1 cellular context compared by ENCODE assay signal in the genomic region with DNA sequence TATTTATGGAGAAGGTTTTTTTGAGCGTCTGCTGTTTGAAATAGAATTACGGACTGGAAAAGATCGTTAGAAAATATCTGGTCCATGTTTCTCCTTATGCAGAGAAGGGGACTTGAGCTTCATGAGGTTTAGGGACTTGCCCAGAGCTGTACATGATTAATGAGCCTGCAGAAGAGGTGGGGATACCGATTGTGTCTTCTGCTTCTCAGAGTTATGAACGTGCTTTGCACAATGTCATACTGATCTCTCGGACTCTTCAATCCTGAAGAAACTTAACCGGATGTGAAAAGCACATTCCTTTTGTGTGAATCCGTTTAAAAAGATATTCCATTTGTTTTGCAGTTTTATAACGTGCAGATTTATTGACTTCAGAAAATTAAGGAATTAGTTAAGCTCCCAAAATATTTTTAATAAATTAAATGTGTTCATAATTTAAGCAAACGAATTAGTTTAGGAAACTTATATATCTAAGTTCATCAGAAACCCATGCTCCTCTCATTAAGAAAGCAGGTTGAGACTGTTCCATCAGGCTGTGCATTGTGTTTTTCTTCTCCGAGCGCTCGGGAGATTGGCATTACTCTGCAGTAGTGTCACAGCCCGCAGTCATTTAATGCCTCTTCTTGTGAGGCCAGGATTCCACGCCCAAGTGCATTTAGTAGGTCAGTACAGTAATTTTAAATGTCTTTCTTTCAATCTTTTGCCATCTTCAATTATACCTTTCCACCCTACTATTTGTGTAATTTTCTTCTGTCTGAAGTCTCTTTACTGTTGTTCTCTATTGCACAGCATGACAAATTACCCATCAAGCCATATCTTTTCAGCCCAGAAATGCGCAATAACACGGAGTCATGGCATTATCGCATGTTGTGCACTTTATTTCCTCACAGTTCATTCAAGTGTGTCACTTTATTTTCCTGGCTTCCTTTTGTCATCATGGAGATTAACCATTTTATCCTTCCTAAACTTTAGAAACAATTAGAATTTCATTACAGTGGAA.
TF ChIP-seq lines count a peak whose summit lies in the region.

No MANE protein-coding gene starts in this region.

TF ChIP-seq in K562, 482 proteins besides CTCF, POLR2A, EP300 and RAD21 (continued from another document):
- TF ChIP-seq, protein P1, sequence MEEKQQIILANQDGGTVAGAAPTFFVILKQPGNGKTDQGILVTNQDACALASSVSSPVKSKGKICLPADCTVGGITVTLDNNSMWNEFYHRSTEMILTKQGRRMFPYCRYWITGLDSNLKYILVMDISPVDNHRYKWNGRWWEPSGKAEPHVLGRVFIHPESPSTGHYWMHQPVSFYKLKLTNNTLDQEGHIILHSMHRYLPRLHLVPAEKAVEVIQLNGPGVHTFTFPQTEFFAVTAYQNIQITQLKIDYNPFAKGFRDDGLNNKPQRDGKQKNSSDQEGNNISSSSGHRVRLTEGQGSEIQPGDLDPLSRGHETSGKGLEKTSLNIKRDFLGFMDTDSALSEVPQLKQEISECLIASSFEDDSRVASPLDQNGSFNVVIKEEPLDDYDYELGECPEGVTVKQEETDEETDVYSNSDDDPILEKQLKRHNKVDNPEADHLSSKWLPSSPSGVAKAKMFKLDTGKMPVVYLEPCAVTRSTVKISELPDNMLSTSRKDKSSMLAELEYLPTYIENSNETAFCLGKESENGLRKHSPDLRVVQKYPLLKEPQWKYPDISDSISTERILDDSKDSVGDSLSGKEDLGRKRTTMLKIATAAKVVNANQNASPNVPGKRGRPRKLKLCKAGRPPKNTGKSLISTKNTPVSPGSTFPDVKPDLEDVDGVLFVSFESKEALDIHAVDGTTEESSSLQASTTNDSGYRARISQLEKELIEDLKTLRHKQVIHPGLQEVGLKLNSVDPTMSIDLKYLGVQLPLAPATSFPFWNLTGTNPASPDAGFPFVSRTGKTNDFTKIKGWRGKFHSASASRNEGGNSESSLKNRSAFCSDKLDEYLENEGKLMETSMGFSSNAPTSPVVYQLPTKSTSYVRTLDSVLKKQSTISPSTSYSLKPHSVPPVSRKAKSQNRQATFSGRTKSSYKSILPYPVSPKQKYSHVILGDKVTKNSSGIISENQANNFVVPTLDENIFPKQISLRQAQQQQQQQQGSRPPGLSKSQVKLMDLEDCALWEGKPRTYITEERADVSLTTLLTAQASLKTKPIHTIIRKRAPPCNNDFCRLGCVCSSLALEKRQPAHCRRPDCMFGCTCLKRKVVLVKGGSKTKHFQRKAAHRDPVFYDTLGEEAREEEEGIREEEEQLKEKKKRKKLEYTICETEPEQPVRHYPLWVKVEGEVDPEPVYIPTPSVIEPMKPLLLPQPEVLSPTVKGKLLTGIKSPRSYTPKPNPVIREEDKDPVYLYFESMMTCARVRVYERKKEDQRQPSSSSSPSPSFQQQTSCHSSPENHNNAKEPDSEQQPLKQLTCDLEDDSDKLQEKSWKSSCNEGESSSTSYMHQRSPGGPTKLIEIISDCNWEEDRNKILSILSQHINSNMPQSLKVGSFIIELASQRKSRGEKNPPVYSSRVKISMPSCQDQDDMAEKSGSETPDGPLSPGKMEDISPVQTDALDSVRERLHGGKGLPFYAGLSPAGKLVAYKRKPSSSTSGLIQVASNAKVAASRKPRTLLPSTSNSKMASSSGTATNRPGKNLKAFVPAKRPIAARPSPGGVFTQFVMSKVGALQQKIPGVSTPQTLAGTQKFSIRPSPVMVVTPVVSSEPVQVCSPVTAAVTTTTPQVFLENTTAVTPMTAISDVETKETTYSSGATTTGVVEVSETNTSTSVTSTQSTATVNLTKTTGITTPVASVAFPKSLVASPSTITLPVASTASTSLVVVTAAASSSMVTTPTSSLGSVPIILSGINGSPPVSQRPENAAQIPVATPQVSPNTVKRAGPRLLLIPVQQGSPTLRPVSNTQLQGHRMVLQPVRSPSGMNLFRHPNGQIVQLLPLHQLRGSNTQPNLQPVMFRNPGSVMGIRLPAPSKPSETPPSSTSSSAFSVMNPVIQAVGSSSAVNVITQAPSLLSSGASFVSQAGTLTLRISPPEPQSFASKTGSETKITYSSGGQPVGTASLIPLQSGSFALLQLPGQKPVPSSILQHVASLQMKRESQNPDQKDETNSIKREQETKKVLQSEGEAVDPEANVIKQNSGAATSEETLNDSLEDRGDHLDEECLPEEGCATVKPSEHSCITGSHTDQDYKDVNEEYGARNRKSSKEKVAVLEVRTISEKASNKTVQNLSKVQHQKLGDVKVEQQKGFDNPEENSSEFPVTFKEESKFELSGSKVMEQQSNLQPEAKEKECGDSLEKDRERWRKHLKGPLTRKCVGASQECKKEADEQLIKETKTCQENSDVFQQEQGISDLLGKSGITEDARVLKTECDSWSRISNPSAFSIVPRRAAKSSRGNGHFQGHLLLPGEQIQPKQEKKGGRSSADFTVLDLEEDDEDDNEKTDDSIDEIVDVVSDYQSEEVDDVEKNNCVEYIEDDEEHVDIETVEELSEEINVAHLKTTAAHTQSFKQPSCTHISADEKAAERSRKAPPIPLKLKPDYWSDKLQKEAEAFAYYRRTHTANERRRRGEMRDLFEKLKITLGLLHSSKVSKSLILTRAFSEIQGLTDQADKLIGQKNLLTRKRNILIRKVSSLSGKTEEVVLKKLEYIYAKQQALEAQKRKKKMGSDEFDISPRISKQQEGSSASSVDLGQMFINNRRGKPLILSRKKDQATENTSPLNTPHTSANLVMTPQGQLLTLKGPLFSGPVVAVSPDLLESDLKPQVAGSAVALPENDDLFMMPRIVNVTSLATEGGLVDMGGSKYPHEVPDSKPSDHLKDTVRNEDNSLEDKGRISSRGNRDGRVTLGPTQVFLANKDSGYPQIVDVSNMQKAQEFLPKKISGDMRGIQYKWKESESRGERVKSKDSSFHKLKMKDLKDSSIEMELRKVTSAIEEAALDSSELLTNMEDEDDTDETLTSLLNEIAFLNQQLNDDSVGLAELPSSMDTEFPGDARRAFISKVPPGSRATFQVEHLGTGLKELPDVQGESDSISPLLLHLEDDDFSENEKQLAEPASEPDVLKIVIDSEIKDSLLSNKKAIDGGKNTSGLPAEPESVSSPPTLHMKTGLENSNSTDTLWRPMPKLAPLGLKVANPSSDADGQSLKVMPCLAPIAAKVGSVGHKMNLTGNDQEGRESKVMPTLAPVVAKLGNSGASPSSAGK (IDR thresholded peaks at IDR 0.05), result 0 out of 2 replicates have a peak, but pooled peaks have one; percentile 21
- TF ChIP-seq EP400 (IDR thresholded peaks at IDR 0.05) (peak; percentile 25; the same call in 1 of the 2 replicates), ILK (tag; IDR thresholded peaks at IDR 0.05; ENCODE audit: borderline replicate concordance, low read depth) (no peak), CC2D1A (IDR thresholded peaks at IDR 0.05) (peak; percentile 41; the same call in 1 of the 2 replicates), ZNF696 (CRISPR knock-in tag; conservative IDR thresholded peaks at IDR 0.05) (no peak), ZNF77 (CRISPR knock-in tag; IDR thresholded peaks at IDR 0.05) (no peak), TEAD4 (IDR thresholded peaks at IDR 0.05; ENCODE audit: low read length) (peak; percentile 88), TEAD4 (CRISPR knock-in tag; IDR thresholded peaks at IDR 0.05; ENCODE audit: borderline replicate concordance) (no peak), MTA2 (IDR thresholded peaks at IDR 0.05; ENCODE audit: low read depth) (peak; percentile 65), POLR2AphosphoS5 (IDR thresholded peaks at IDR 0.05; ENCODE audit: control insufficient read depth, insufficient read depth, low read depth, low read length) (peak; percentile 75; the same call in 1 of the 2 replicates), FUS (optimal IDR thresholded peaks at IDR 0.05; ENCODE audit: low read depth, low read length) (no peak), CBFA2T2 (conservative IDR thresholded peaks at IDR 0.05) (peak; percentile 74), NRF1 (conservative IDR thresholded peaks at IDR 0.05 in 1 of 2, IDR thresholded peaks at IDR 0.05 in 1 of 2) (0 out of 4 replicates have a peak, but pooled peaks of 1 of the 2 experiments have one; percentile 20), SMARCA4 (IDR thresholded peaks at IDR 0.05) (peak; percentile 92), FOXM1 (IDR thresholded peaks at IDR 0.05; ENCODE audit: low read depth) (peak; percentile 33; the same call in 1 of the 2 replicates), FOXM1 (CRISPR knock-in tag; IDR thresholded peaks at IDR 0.05; ENCODE audit: low read depth) (no peak)
- TF ChIP-seq, protein P2, sequence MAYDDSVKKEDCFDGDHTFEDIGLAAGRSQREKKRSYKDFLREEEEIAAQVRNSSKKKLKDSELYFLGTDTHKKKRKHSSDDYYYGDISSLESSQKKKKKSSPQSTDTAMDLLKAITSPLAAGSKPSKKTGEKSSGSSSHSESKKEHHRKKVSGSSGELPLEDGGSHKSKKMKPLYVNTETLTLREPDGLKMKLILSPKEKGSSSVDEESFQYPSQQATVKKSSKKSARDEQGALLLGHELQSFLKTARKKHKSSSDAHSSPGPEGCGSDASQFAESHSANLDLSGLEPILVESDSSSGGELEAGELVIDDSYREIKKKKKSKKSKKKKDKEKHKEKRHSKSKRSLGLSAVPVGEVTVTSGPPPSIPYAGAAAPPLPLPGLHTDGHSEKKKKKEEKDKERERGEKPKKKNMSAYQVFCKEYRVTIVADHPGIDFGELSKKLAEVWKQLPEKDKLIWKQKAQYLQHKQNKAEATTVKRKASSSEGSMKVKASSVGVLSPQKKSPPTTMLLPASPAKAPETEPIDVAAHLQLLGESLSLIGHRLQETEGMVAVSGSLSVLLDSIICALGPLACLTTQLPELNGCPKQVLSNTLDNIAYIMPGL (CRISPR knock-in tag; IDR thresholded peaks at IDR 0.05), result no peak
- TF ChIP-seq, protein P3, sequence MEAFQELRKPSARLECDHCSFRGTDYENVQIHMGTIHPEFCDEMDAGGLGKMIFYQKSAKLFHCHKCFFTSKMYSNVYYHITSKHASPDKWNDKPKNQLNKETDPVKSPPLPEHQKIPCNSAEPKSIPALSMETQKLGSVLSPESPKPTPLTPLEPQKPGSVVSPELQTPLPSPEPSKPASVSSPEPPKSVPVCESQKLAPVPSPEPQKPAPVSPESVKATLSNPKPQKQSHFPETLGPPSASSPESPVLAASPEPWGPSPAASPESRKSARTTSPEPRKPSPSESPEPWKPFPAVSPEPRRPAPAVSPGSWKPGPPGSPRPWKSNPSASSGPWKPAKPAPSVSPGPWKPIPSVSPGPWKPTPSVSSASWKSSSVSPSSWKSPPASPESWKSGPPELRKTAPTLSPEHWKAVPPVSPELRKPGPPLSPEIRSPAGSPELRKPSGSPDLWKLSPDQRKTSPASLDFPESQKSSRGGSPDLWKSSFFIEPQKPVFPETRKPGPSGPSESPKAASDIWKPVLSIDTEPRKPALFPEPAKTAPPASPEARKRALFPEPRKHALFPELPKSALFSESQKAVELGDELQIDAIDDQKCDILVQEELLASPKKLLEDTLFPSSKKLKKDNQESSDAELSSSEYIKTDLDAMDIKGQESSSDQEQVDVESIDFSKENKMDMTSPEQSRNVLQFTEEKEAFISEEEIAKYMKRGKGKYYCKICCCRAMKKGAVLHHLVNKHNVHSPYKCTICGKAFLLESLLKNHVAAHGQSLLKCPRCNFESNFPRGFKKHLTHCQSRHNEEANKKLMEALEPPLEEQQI (IDR thresholded peaks at IDR 0.05), result peak; percentile 31; the same call in 1 of the 2 replicates
- TF ChIP-seq, protein P4, sequence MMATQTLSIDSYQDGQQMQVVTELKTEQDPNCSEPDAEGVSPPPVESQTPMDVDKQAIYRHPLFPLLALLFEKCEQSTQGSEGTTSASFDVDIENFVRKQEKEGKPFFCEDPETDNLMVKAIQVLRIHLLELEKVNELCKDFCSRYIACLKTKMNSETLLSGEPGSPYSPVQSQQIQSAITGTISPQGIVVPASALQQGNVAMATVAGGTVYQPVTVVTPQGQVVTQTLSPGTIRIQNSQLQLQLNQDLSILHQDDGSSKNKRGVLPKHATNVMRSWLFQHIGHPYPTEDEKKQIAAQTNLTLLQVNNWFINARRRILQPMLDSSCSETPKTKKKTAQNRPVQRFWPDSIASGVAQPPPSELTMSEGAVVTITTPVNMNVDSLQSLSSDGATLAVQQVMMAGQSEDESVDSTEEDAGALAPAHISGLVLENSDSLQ (IDR thresholded peaks at IDR 0.05), result peak; percentile 87
